ENCODE assay signal across 10 cellular contexts in genomic region chr11:126647735-126648134, GRCh38.
DNase-seq lines count a peak whose midpoint lies in the region; ATAC-seq and TF ChIP-seq lines count a peak whose summit lies in the region.
"Had no signal": no experiment of that assay in that cellular context is flagged by ENCODE, and none has a peak within 500 bp of the region (broad histone marks: within the 10 kb centered on the region; RNA-seq: fewer than 3 reads in every experiment).

No MANE protein-coding gene starts in this region.

- peak overlapping the region; percentile 42 for H3K9ac ChIP-seq in smooth muscle cell (ENCODE audit: low read depth)

- no peak overlapping the region for H3K4me3 ChIP-seq in GM23338
- no peak overlapping the region for H3K4me3 ChIP-seq in foreskin fibroblast (ENCODE audit: low read depth in 1 of 2, low read length in 2 of 2)
- H3K4me3 ChIP-seq in smooth muscle cell, result no peak overlapping the region
- H3K4me3 ChIP-seq: body of pancreas, HAP-1 had no signal

- H3K36me3 ChIP-seq in GM23338 (ENCODE audit: insufficient read depth), result no peaks in the 10 kb centered on the region
- no peaks in the 10 kb centered on the region for H3K36me3 ChIP-seq in smooth muscle cell (ENCODE audit: low read depth)
- H3K36me3 ChIP-seq: HAP-1 had no signal

- 17% methylated on average over 5 of the region's 5 CpGs for WGBS in smooth muscle cell (ENCODE audit: low lambda C conversion rate)

- H3K79me2 ChIP-seq in GM23338 (replicated peaks; ENCODE audit: insufficient read depth) (no peaks in the 10 kb centered on the region), smooth muscle cell (ENCODE audit: low read depth) (no peaks in the 10 kb centered on the region)

- H3K27ac Mint-ChIP-seq in GM23338, result no peak overlapping the region

- peaks cover 12% of the 10 kb centered on the region for H3K4me1 ChIP-seq in GM23338 (ENCODE audit: insufficient read depth)
- peaks cover 11% of the 10 kb centered on the region for H3K4me1 ChIP-seq in smooth muscle cell (ENCODE audit: low read depth)
- H3K4me1 ChIP-seq: body of pancreas, HAP-1 had no signal

- no peak overlapping the region for H3K4me3 Mint-ChIP-seq in GM23338

- no peaks in the 10 kb centered on the region; the same call in 1 of the 2 replicates for H3K9me2 ChIP-seq in GM23338 (ENCODE audit: insufficient read depth)

- H3K27ac ChIP-seq in GM23338 (ENCODE audit: low read depth) (no peak overlapping the region), smooth muscle cell (ENCODE audit: low read depth) (peak overlapping the region; percentile 75)
- H3K27ac ChIP-seq: body of pancreas had no signal

- no peaks in the 10 kb centered on the region for H3K9me3 Mint-ChIP-seq in GM23338

- H2AFZ ChIP-seq in GM23338 (no peak overlapping the region), smooth muscle cell (ENCODE audit: low read depth) (no peak overlapping the region)

- H3F3A ChIP-seq in GM23338 (replicated peaks; ENCODE audit: low read depth) (no peaks in the 10 kb centered on the region), smooth muscle cell (ENCODE audit: low read depth) (no peaks in the 10 kb centered on the region)

- ATAC-seq in GM23338, result peak; percentile 31; the same call in 1 of the 3 replicates
- no peak for ATAC-seq in HG03139 (IDR thresholded peaks at IDR 0.05; ENCODE audit: unreplicated experiment)
- ATAC-seq in HG03095 (IDR thresholded peaks at IDR 0.05; ENCODE audit: unreplicated experiment), result no peak
- no peak for ATAC-seq in HG02759 (IDR thresholded peaks at IDR 0.05; ENCODE audit: unreplicated experiment)
- ATAC-seq: body of pancreas had no signal

- H3K4me2 ChIP-seq in GM23338, result no peak overlapping the region
- H3K4me2 ChIP-seq in smooth muscle cell, result peak overlapping the region; percentile 72

- TF ChIP-seq CTCF in GM23338 (conservative IDR thresholded peaks at IDR 0.05; ENCODE audit: low read depth in 2 of 2) (no peak), foreskin fibroblast (IDR thresholded peaks at IDR 0.05; ENCODE audit: low read depth, low read length) (no peak), smooth muscle cell (IDR thresholded peaks at IDR 0.05; ENCODE audit: borderline replicate concordance, insufficient read depth, poor library complexity, severe bottlenecking) (no peak)

- DNase-seq in GM23338 (ENCODE audit: low spot score), result no peak
- DNase-seq in T1000 (lab: John Stamatoyannopoulos, UW), result peak; percentile 54
- DNase-seq in foreskin fibroblast, result peak; percentile 75 to 87
- no peak for DNase-seq in smooth muscle cell (lab: John Stamatoyannopoulos, UW; ENCODE audit: unreplicated experiment)
- DNase-seq: body of pancreas, NCI-H1092 treated with DMSO at 0.1 percent for 48 hours had no signal

- H3K4me1 Mint-ChIP-seq in GM23338, result peaks cover 6% of the 10 kb centered on the region; the same call in 2 of the 3 replicates

- H4K20me1 ChIP-seq in GM23338 (replicated peaks; ENCODE audit: insufficient read depth), result no peaks in the 10 kb centered on the region
- H4K20me1 ChIP-seq in smooth muscle cell (ENCODE audit: low read depth), result no peaks in the 10 kb centered on the region

- no peaks in the 10 kb centered on the region for H3K27me3 Mint-ChIP-seq in GM23338 (ENCODE audit: insufficient read depth, low read depth, poor library complexity)

- no peaks in the 10 kb centered on the region for H3K27me3 ChIP-seq in GM23338 (ENCODE audit: insufficient read depth)
- H3K27me3 ChIP-seq in smooth muscle cell (ENCODE audit: low read depth), result peaks cover 2% of the 10 kb centered on the region
- H3K27me3 ChIP-seq: body of pancreas had no signal

- H3K9me3 ChIP-seq in smooth muscle cell (replicated peaks; ENCODE audit: low read depth), result no peaks in the 10 kb centered on the region
- H3K9me3 ChIP-seq: body of pancreas, HAP-1 had no signal

- no peaks in the 10 kb centered on the region for H3K36me3 Mint-ChIP-seq in GM23338 (ENCODE audit: low read depth)

TF ChIP-seq in GM23338, 12 proteins besides CTCF, POLR2A, EP300 and RAD21 (continues in another document):
- TF ChIP-seq NANOG (IDR thresholded peaks at IDR 0.05; ENCODE audit: borderline replicate concordance) (no peak), JUNB (IDR thresholded peaks at IDR 0.05; ENCODE audit: unreplicated experiment) (no peak), ZNF462 (CRISPR knock-in tag; IDR thresholded peaks at IDR 0.05) (no peak), POLR2AphosphoS5 (IDR thresholded peaks at IDR 0.05; ENCODE audit: low read depth) (no peak), EZH2phosphoT487 (IDR thresholded peaks at IDR 0.05; ENCODE audit: unreplicated experiment) (no peak), STAT1 (IDR thresholded peaks at IDR 0.05; ENCODE audit: unreplicated experiment) (no peak), ZNF331 (CRISPR knock-in tag; IDR thresholded peaks at IDR 0.05; ENCODE audit: low read depth) (no peak), ETS1 (IDR thresholded peaks at IDR 0.05) (no peak), EZH2 (IDR thresholded peaks at IDR 0.05; ENCODE audit: low read depth, unreplicated experiment) (no peak), ZNF114 (CRISPR knock-in tag; IDR thresholded peaks at IDR 0.05) (no peak)

Comparison
In these comparisons a context has a peak if more than half of its experiments do, and no peak if none do; other contexts are left out.
1. DNase-seq: peak in T1000 (single experiment) and foreskin fibroblast (2 of 2); none in GM23338 (single experiment) and smooth muscle cell (single experiment).